1 cellular context compared by ENCODE assay signal in genomic region chr9:123679330-123679987, GRCh38.
TF ChIP-seq lines count a peak whose summit lies in the region.

No MANE protein-coding gene starts in this region.

TF ChIP-seq in HepG2, 621 proteins besides CTCF, POLR2A, EP300 and RAD21 (continued from another document):
- TF ChIP-seq ZNF350 (CRISPR knock-in tag; IDR thresholded peaks at IDR 0.05; ENCODE audit: borderline replicate concordance, low read depth) (peak; percentile 65; the same call in 1 of the 2 replicates), ZNF883 (CRISPR knock-in tag; IDR thresholded peaks at IDR 0.05; ENCODE audit: not compliant biosample characterization) (peak; percentile 62), JDP2 (CRISPR knock-in tag; IDR thresholded peaks at IDR 0.05; ENCODE audit: borderline replicate concordance) (no peak; the same call in 1 of the 2 replicates), BCL6 (CRISPR knock-in tag; IDR thresholded peaks at IDR 0.05) (peak; percentile 61; the same call in 1 of the 2 replicates), ZBTB1 (CRISPR knock-in tag; IDR thresholded peaks at IDR 0.05; ENCODE audit: borderline replicate concordance) (no peak), ZFP91 (CRISPR knock-in tag; IDR thresholded peaks at IDR 0.05; ENCODE audit: borderline replicate concordance) (peak; percentile 53; the same call in 1 of the 2 replicates), SMC3 (IDR thresholded peaks at IDR 0.05; ENCODE audit: low read length) (no peak), NFKBIZ (CRISPR knock-in tag; IDR thresholded peaks at IDR 0.05) (0 out of 2 replicates have a peak, but pooled peaks have one; percentile 33), POGK (CRISPR knock-in tag; conservative IDR thresholded peaks at IDR 0.05) (peak; percentile 43; the same call in 1 of the 2 replicates), GTF2F1 (IDR thresholded peaks at IDR 0.05; ENCODE audit: low read length) (no peak), ZSCAN21 (CRISPR knock-in tag; IDR thresholded peaks at IDR 0.05; ENCODE audit: borderline replicate concordance) (0 out of 2 replicates have a peak, but pooled peaks have one; percentile 15), REPIN1 (CRISPR knock-in tag; IDR thresholded peaks at IDR 0.05; ENCODE audit: borderline replicate concordance, low read depth) (no peak), ZNF878 (CRISPR knock-in tag; IDR thresholded peaks at IDR 0.05) (no peak), KMT2B (CRISPR knock-in tag; IDR thresholded peaks at IDR 0.05) (0 out of 2 replicates have a peak, but pooled peaks have one; percentile 27), MLX (CRISPR knock-in tag; IDR thresholded peaks at IDR 0.05) (peak; percentile 31; the same call in 1 of the 2 replicates), KDM2A (CRISPR knock-in tag; IDR thresholded peaks at IDR 0.05; ENCODE audit: borderline replicate concordance, low read depth) (peak; percentile 32; the same call in 1 of the 2 replicates)
- TF ChIP-seq, protein P1, sequence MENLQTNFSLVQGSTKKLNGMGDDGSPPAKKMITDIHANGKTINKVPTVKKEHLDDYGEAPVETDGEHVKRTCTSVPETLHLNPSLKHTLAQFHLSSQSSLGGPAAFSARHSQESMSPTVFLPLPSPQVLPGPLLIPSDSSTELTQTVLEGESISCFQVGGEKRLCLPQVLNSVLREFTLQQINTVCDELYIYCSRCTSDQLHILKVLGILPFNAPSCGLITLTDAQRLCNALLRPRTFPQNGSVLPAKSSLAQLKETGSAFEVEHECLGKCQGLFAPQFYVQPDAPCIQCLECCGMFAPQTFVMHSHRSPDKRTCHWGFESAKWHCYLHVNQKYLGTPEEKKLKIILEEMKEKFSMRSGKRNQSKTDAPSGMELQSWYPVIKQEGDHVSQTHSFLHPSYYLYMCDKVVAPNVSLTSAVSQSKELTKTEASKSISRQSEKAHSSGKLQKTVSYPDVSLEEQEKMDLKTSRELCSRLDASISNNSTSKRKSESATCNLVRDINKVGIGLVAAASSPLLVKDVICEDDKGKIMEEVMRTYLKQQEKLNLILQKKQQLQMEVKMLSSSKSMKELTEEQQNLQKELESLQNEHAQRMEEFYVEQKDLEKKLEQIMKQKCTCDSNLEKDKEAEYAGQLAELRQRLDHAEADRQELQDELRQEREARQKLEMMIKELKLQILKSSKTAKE (CRISPR knock-in tag; IDR thresholded peaks at IDR 0.05; ENCODE audit: borderline replicate concordance): peak; percentile 73
